ENCODE assay signal across 9 cellular contexts in the genomic region with DNA sequence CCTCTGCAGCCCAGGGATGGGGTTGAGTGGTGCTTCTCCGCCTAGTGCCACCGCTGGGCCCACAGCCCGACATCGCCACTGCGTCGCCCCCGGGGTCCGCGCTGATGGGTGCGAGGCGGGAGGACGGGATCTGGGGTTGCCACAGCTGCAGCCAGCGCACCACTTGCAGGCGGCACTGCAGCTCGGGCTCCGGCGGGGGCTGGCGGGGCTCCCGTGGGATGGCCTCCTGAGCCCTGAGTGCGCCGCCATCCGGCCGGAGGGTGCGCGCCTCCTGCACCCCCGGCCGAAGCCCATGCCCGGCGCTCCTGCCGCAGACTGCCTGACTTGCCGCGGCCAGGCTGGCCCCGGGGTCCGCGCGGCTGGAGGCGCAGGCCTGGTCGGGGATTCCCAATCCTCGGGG. TPM values are rescaled to one million over a fixed set of nuclear protein-coding genes. Genes with fewer than 3 reads are reported as not detected.
DNase-seq lines count a peak whose midpoint lies in the region; ATAC-seq, FAIRE-seq and TF ChIP-seq lines count a peak whose summit lies in the region.
"Not testable (repeated sequence)": the region's sequence is repeated elsewhere in the genome, so short reads cannot be mapped to it uniquely, and the experiment has no call there.
"Had no signal": no experiment of that assay in that cellular context is flagged by ENCODE, and none has a peak within 500 bp of the region (broad histone marks: within the 10 kb centered on the region; RNA-seq: fewer than 3 reads in every experiment).

No MANE protein-coding gene starts in this region.

- not testable (repeated sequence) for H3K9me3 ChIP-seq in astrocyte (ENCODE audit: insufficient read depth, low read depth, low read length); suprapubic skin

- H2AFZ ChIP-seq in astrocyte (ENCODE audit: low read depth, low read length), result peak overlapping the region; percentile 96

- ATAC-seq in GM21619 (IDR thresholded peaks at IDR 0.05; ENCODE audit: unreplicated experiment), result peak; percentile 45
- ATAC-seq in HG03280 (IDR thresholded peaks at IDR 0.05; ENCODE audit: unreplicated experiment), result peak; percentile 48
- ATAC-seq in natural killer cell treated with Interleukin-12 subunit alpha and Interleukin-12 subunit beta and Interleukin-15 and Interleukin-18, amount 100 ng/mL, for 72 hours, result peak; percentile 69 to 80

- FAIRE-seq in astrocyte (lab: Jason Lieb, UNC), result not testable (repeated sequence)

- not testable (repeated sequence) for DNase-seq in astrocyte (ENCODE audit: low read depth); natural killer cell treated with Interleukin-12 subunit alpha and Interleukin-12 subunit beta and Interleukin-15 and Interleukin-18, amount 100 ng/mL, for 72 hours (ENCODE audit: low spot score)
- peak in 30 of 42 donors; percentile 28 to 78 (median 50) for DNase-seq in head of caudate nucleus
- peak in 1 of 2 donors; percentile 69 for DNase-seq in suprapubic skin (ENCODE audit: low spot score in 2 of 2)

- H3K4me1 Mint-ChIP-seq in T-helper 1 cell treated with Interleukin-12 subunit alpha and Interleukin-12 subunit beta and Interleukin-4 antibody, amounts not matched to agents 30 μg/mL and 1 μg/mL, for 36 hours (ENCODE audit: low read depth); astrocyte (ENCODE audit: low read depth, unreplicated experiment); natural killer cell treated with Interleukin-12 subunit alpha and Interleukin-12 subunit beta and Interleukin-15 and Interleukin-18, amount 100 ng/mL, for 72 hours (ENCODE audit: low read depth in 2 of 2): not testable (repeated sequence)

- not testable (repeated sequence) for H3K79me2 ChIP-seq in astrocyte (ENCODE audit: insufficient read depth, low read length)

- H3K4me3 ChIP-seq in GM08714 (ENCODE audit: low read length) (peak overlapping the region; percentile 91), astrocyte (ENCODE audit: insufficient read depth, low read depth, low read length) (peak overlapping the region; percentile 60), suprapubic skin (peak overlapping the region; percentile 71)

- peak overlapping the region; percentile 69 for H3K27ac Mint-ChIP-seq in T-helper 1 cell treated with Interleukin-12 subunit alpha and Interleukin-12 subunit beta and Interleukin-4 antibody, amounts not matched to agents 30 μg/mL and 1 μg/mL, for 36 hours
- not testable (repeated sequence) for H3K27ac Mint-ChIP-seq in astrocyte (ENCODE audit: unreplicated experiment)
- H3K27ac Mint-ChIP-seq in natural killer cell treated with Interleukin-12 subunit alpha and Interleukin-12 subunit beta and Interleukin-15 and Interleukin-18, amount 100 ng/mL, for 72 hours, result peak overlapping the region in 1 of 2 donors; percentile 95

- H4K20me1 ChIP-seq in astrocyte (ENCODE audit: insufficient read depth, low read length), result not testable (repeated sequence)

- H3K36me3 Mint-ChIP-seq in T-helper 1 cell treated with Interleukin-12 subunit alpha and Interleukin-12 subunit beta and Interleukin-4 antibody, amounts not matched to agents 30 μg/mL and 1 μg/mL, for 36 hours (ENCODE audit: low read depth); astrocyte (ENCODE audit: low read depth, unreplicated experiment); natural killer cell treated with Interleukin-12 subunit alpha and Interleukin-12 subunit beta and Interleukin-15 and Interleukin-18, amount 100 ng/mL, for 72 hours: not testable (repeated sequence)

- peak overlapping the region; percentile 87 for H3K9ac ChIP-seq in astrocyte (ENCODE audit: low read length)

- not testable (repeated sequence) for H3K4me1 ChIP-seq in astrocyte (ENCODE audit: insufficient read depth, low read length); suprapubic skin

- no CpG with 5 or more reads among the region's 39 CpGs for WGBS in suprapubic skin

- H3K27ac ChIP-seq in astrocyte (ENCODE audit: low read depth, low read length), result not testable (repeated sequence)
- peak overlapping the region; percentile 88 for H3K27ac ChIP-seq in suprapubic skin

- TF ChIP-seq POLR2A in suprapubic skin (IDR thresholded peaks at IDR 0.05), result not testable (repeated sequence)

- not testable (repeated sequence) for H3K9me3 Mint-ChIP-seq in T-helper 1 cell treated with Interleukin-12 subunit alpha and Interleukin-12 subunit beta and Interleukin-4 antibody, amounts not matched to agents 30 μg/mL and 1 μg/mL, for 36 hours; astrocyte (ENCODE audit: unreplicated experiment); natural killer cell treated with Interleukin-12 subunit alpha and Interleukin-12 subunit beta and Interleukin-15 and Interleukin-18, amount 100 ng/mL, for 72 hours

- not testable (repeated sequence) for H3K27me3 ChIP-seq in astrocyte (ENCODE audit: insufficient read depth, low read length); suprapubic skin

- peaks cover 30% of the 10 kb centered on the region for H3K27me3 Mint-ChIP-seq in T-helper 1 cell treated with Interleukin-12 subunit alpha and Interleukin-12 subunit beta and Interleukin-4 antibody, amounts not matched to agents 30 μg/mL and 1 μg/mL, for 36 hours (ENCODE audit: low read depth)
- not testable (repeated sequence) for H3K27me3 Mint-ChIP-seq in astrocyte (ENCODE audit: low read depth, unreplicated experiment)
- peaks cover 12 to 23% of the 10 kb centered on the region in 2 donors for H3K27me3 Mint-ChIP-seq in natural killer cell treated with Interleukin-12 subunit alpha and Interleukin-12 subunit beta and Interleukin-15 and Interleukin-18, amount 100 ng/mL, for 72 hours

- not testable (repeated sequence) for H3K36me3 ChIP-seq in astrocyte (ENCODE audit: insufficient read depth, low read length); suprapubic skin

- H3K4me2 ChIP-seq in astrocyte (ENCODE audit: low read length), result peak overlapping the region; percentile 99

- not testable (repeated sequence) for TF ChIP-seq CTCF in astrocyte (IDR thresholded peaks at IDR 0.05; ENCODE audit: insufficient read depth, low read depth, low read length); suprapubic skin (IDR thresholded peaks at IDR 0.05)

- peak overlapping the region; percentile 73 for H3K4me3 Mint-ChIP-seq in T-helper 1 cell treated with Interleukin-12 subunit alpha and Interleukin-12 subunit beta and Interleukin-4 antibody, amounts not matched to agents 30 μg/mL and 1 μg/mL, for 36 hours
- H3K4me3 Mint-ChIP-seq in astrocyte (ENCODE audit: unreplicated experiment), result peak overlapping the region; percentile 67
- H3K4me3 Mint-ChIP-seq in natural killer cell treated with Interleukin-12 subunit alpha and Interleukin-12 subunit beta and Interleukin-15 and Interleukin-18, amount 100 ng/mL, for 72 hours, result peak overlapping the region; percentile 98

- intact Hi-C loops in head of caudate nucleus (cut with DNase I), result not testable (repeated sequence)

- TF ChIP-seq EP300 in suprapubic skin (IDR thresholded peaks at IDR 0.05), result not testable (repeated sequence)

RNA-seq across cellular contexts. Expression of a gene that starts 0.5 kb away (rescaled TPM):
- total RNA-seq in astrocyte (23.3 and 24.7 TPM in 2 replicates), suprapubic skin (100 to 1,000 TPM in 1 of 4 donors, 10 to 100 TPM in 3; 11.8 to 113 (median 22.3) TPM)
- 100 to 1,000 TPM in 1 of 2 donors, 10 to 100 TPM in 1; 44.4 to 136 TPM for total RNA-seq in natural killer cell treated with Interleukin-12 subunit alpha and Interleukin-12 subunit beta and Interleukin-15 and Interleukin-18, amount 100 ng/mL, for 72 hours

RNA-seq across cellular contexts. Expression of a gene that starts 42.6 kb away (rescaled TPM):
- total RNA-seq in astrocyte (0.27 TPM in 1 of 2 replicates, not detected in the other), suprapubic skin (1 to 10 TPM; 1.5 to 2.9 (median 2.0) TPM)
- 10 to 100 TPM in 1 of 2 donors, 1 to 10 TPM in 1; 4.7 to 10.9 TPM for total RNA-seq in natural killer cell treated with Interleukin-12 subunit alpha and Interleukin-12 subunit beta and Interleukin-15 and Interleukin-18, amount 100 ng/mL, for 72 hours
- total RNA-seq: myocyte had no signal
